ENCODE assay signal across 23 cellular contexts in the genomic region with DNA sequence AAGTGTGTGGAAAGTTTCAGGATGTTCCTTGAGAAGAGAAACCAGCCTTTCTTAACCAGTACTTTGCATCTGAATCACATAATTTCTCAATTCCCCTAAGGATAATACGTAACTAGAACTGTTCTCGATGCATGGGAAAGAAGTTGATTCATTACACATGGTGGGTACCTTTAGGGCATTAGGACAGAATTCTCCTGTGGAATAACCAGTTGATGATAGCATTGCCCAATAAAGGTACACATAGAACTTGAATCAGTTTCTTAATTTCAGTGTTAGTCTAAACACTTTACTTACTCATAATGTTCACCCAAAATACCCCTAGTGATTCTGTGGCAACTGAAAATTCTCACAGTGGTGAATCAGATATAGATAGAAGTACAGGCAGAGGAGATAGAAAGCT.
DNase-seq lines count a peak whose midpoint lies in the region; ATAC-seq and TF ChIP-seq lines count a peak whose summit lies in the region.
"Had no signal": no experiment of that assay in that cellular context is flagged by ENCODE, and none has a peak within 500 bp of the region (broad histone marks: within the 10 kb centered on the region; RNA-seq: fewer than 3 reads in every experiment).

No MANE protein-coding gene starts in this region.

- no peak for TF ChIP-seq RAD21 in IMR-90 (IDR thresholded peaks at IDR 0.05; ENCODE audit: low read length)

- in situ Hi-C loops in GM13977 (cut with MboI; ENCODE audit: low pct_unique_long_range_greater_than_20kb, low sequenced_read_pairs, unreplicated experiment), result no loop called here
- in situ Hi-C loops in IMR-90 (cut with MboI; ENCODE audit: low sequenced_read_pairs), result no loop called here

- no peak overlapping the region for H3K18ac ChIP-seq in IMR-90 (ENCODE audit: low read depth, low read length)
- H3K18ac ChIP-seq in mesenchymal stem cell (ENCODE audit: low read depth in 1 of 2, low read length in 2 of 2), result no peak overlapping the region

- no CpG with 5 or more reads among the region's 2 CpGs for WGBS in IMR-90 (ENCODE audit: extremely low coverage in 2 of 2, insufficient read length in 1 of 2), 2 experiments
- 100% methylated on average over 1 of the region's 2 CpGs for WGBS in mesenchymal stem cell

- POLR2A ChIA-PET in IMR-90 (lab: Charles Lee; ENCODE audit: unreplicated experiment), result no interaction called here

- dilution Hi-C loops in IMR-90 (cut with HindIII; ENCODE audit: low sequenced_read_pairs, unreplicated experiment), result no loop called here

- H3K36me3 ChIP-seq in IMR-90 (ENCODE audit: control insufficient read depth, insufficient read depth, low read length) (no peaks in the 10 kb centered on the region), mesenchymal stem cell (ENCODE audit: control insufficient read depth in 1 of 2, insufficient read depth in 2 of 2, low read depth in 1 of 2, low read length in 2 of 2) (no peaks in the 10 kb centered on the region)
- H3K36me3 ChIP-seq: prostate gland, tibial nerve had no signal

- H2AK9ac ChIP-seq in IMR-90 (replicated peaks; ENCODE audit: low read depth, low read length, poor library complexity), result no peak overlapping the region

- H3K9me1 ChIP-seq in IMR-90 (ENCODE audit: insufficient read depth, low read length), result no peaks in the 10 kb centered on the region

- no peak overlapping the region for H2BK20ac ChIP-seq in IMR-90 (ENCODE audit: low read depth, low read length)

- H2BK15ac ChIP-seq in IMR-90 (ENCODE audit: low read depth, low read length) (no peak overlapping the region), mesenchymal stem cell (ENCODE audit: low read depth, poor library complexity, severe bottlenecking) (no peak overlapping the region)

- no peak overlapping the region for H2BK12ac ChIP-seq in mesenchymal stem cell (ENCODE audit: low read length in 2 of 2)

- no peak overlapping the region for H3K4ac ChIP-seq in IMR-90 (ENCODE audit: low read depth, low read length)
- no peak overlapping the region for H3K4ac ChIP-seq in mesenchymal stem cell (ENCODE audit: low read depth in 1 of 2, low read length in 2 of 2)

- H3K14ac ChIP-seq in IMR-90 (replicated peaks; ENCODE audit: low read depth, low read length), result no peak overlapping the region
- H3K14ac ChIP-seq in mesenchymal stem cell (ENCODE audit: low read length in 2 of 2), result no peak overlapping the region

- TF ChIP-seq CTCF in GM13977 (IDR thresholded peaks at IDR 0.05; ENCODE audit: extremely low read depth, insufficient read depth, missing control alignments) (no peak), IMR-90 (conservative IDR thresholded peaks at IDR 0.05; ENCODE audit: low read depth, low read length) (no peak), choroid plexus epithelial cell (conservative IDR thresholded peaks at IDR 0.05; ENCODE audit: low read depth, low read length) (no peak)

- H3K9me3 ChIP-seq in IMR-90 (ENCODE audit: control insufficient read depth, insufficient read depth, low read length) (no peaks in the 10 kb centered on the region), mesenchymal stem cell (ENCODE audit: control insufficient read depth, low read length) (no peaks in the 10 kb centered on the region)
- H3K9me3 ChIP-seq: prostate gland, tibial nerve had no signal

- H4K20me1 ChIP-seq in IMR-90 (ENCODE audit: insufficient read depth, low read length), result no peaks in the 10 kb centered on the region

- no peak overlapping the region for H4K5ac ChIP-seq in IMR-90 (ENCODE audit: low read depth, low read length)

- H3K4me1 ChIP-seq in IMR-90 (ENCODE audit: control insufficient read depth, insufficient read depth, low read length) (peaks cover 1% of the 10 kb centered on the region; the same call in 1 of the 2 replicates), mesenchymal stem cell (ENCODE audit: control insufficient read depth, insufficient read depth, low read depth, low read length) (no peaks in the 10 kb centered on the region)
- H3K4me1 ChIP-seq: prostate gland had no signal

- H3K27me3 ChIP-seq in IMR-90 (ENCODE audit: control insufficient read depth, insufficient read depth, low read length), result no peaks in the 10 kb centered on the region
- H3K27me3 ChIP-seq in mesenchymal stem cell (ENCODE audit: control insufficient read depth in 1 of 2, insufficient read depth in 1 of 2, low read length in 2 of 2), result no peaks in the 10 kb centered on the region
- H3K27me3 ChIP-seq: dorsolateral prefrontal cortex, tibial nerve had no signal

- H2BK120ac ChIP-seq in IMR-90 (ENCODE audit: low read depth, low read length), result no peak overlapping the region
- no peak overlapping the region for H2BK120ac ChIP-seq in mesenchymal stem cell (ENCODE audit: low read depth, low read length)

- H2AFZ ChIP-seq in IMR-90 (replicated peaks; ENCODE audit: low read length, poor library complexity) (no peak overlapping the region), mesenchymal stem cell (ENCODE audit: low read depth, low read length) (no peak overlapping the region)
- H2AFZ ChIP-seq: GM23338 had no signal

- no peak overlapping the region for H2BK5ac ChIP-seq in IMR-90 (ENCODE audit: low read depth, low read length, poor library complexity, severe bottlenecking)
- H2BK5ac ChIP-seq in mesenchymal stem cell (ENCODE audit: low read depth, low read length, poor library complexity, severe bottlenecking), result no peak overlapping the region

- H2AK5ac ChIP-seq in IMR-90 (ENCODE audit: low read depth, low read length) (no peak overlapping the region), mesenchymal stem cell (ENCODE audit: low read length, severe bottlenecking) (no peak overlapping the region)

- no peak for TF ChIP-seq POLR2A in IMR-90 (IDR thresholded peaks at IDR 0.05; ENCODE audit: low read depth, low read length)

- no peak overlapping the region for H4K91ac ChIP-seq in IMR-90 (ENCODE audit: insufficient read depth, low read depth, low read length)
- no peak overlapping the region for H4K91ac ChIP-seq in mesenchymal stem cell (ENCODE audit: low read length)

- no peaks in the 10 kb centered on the region; a peak in 1 of 4 replicates for H3K79me1 ChIP-seq in IMR-90 (ENCODE audit: low read depth in 1 of 2, low read length in 2 of 2)
- no peaks in the 10 kb centered on the region for H3K79me1 ChIP-seq in mesenchymal stem cell (replicated peaks; ENCODE audit: low read length, poor library complexity, severe bottlenecking)

- H3K27ac ChIP-seq in IMR-90 (ENCODE audit: insufficient read depth, low read length) (no peak overlapping the region), mesenchymal stem cell (ENCODE audit: low read length, poor library complexity, severe bottlenecking) (no peak overlapping the region)
- H3K27ac ChIP-seq: dorsolateral prefrontal cortex, prostate gland, tibial nerve, VCaP had no signal

- intact Hi-C loops in IMR-90 (cut with micrococcal nuclease), result no loop called here

- no peak for ATAC-seq in IMR-90 (ENCODE audit: low read depth)
- ATAC-seq: GM23338 had no signal

- H3K9ac ChIP-seq in IMR-90 (ENCODE audit: low read depth, low read length) (no peak overlapping the region), mesenchymal stem cell (ENCODE audit: low read length) (peak overlapping the region; percentile 31)

- no peak overlapping the region for H3K4me3 ChIP-seq in IMR-90 (ENCODE audit: insufficient read depth, low read depth, low read length)
- H3K4me3 ChIP-seq in choroid plexus epithelial cell (ENCODE audit: low read depth, low read length), result no peak overlapping the region
- H3K4me3 ChIP-seq in mesenchymal stem cell (ENCODE audit: insufficient read depth in 1 of 2, low read depth in 1 of 2, low read length in 2 of 2), result peak overlapping the region in 1 of 2 experiments; percentile 4
- H3K4me3 ChIP-seq: dorsolateral prefrontal cortex, GM23338, prostate gland, tibial nerve had no signal

- no peak overlapping the region for H4K8ac ChIP-seq in IMR-90 (ENCODE audit: low read depth in 2 of 2, low read length in 2 of 2)
- H4K8ac ChIP-seq in mesenchymal stem cell (ENCODE audit: low read length), result no peak overlapping the region

- no TSS peak for BruUV-seq in IMR-90 (replicated peaks; lab: Mats Ljungman, UMichigan)

- H3K23ac ChIP-seq in IMR-90 (ENCODE audit: low read depth, low read length), result no peak overlapping the region
- H3K23ac ChIP-seq in mesenchymal stem cell (ENCODE audit: low read length in 2 of 2), result no peak overlapping the region

- H3K4me2 ChIP-seq in IMR-90 (ENCODE audit: low read depth, low read length) (no peak overlapping the region), mesenchymal stem cell (ENCODE audit: low read length, poor library complexity, severe bottlenecking) (no peak overlapping the region)
- H3K4me2 ChIP-seq: GM23338 had no signal

- CTCF ChIA-PET in IMR-90 (lab: Yijun Ruan, JAX), result no interaction called here

- H3K56ac ChIP-seq in IMR-90 (ENCODE audit: extremely low read depth, insufficient read depth, low read length), result no peak overlapping the region

- peak; percentile 5 for DNase-seq in GM13977 (ENCODE audit: low spot score)
- DNase-seq in IMR-90, result peak; percentile 50
- peak; percentile 77 for DNase-seq in choroid plexus epithelial cell (ENCODE audit: low read depth)
- DNase-seq in mesenchymal stem cell, result peak; percentile 59
- DNase-seq in midbrain (lab: John Stamatoyannopoulos, UW), result no peak
- DNase-seq in GDM1 (lab: John Stamatoyannopoulos, UW), result no peak
- no peak for DNase-seq in iPS-NIHi7 (ENCODE audit: extremely low spot score)
- DNase-seq in activated T-cell treated with anti-CD3 and anti-CD28 coated beads, Interleukin-2, amount 50 U/mL, for 1 hour, result no peak
- DNase-seq: activated CD4-positive, alpha-beta T cell treated with anti-CD3 and anti-CD28 coated beads, Interleukin-2, amount 50 U/mL, for 4 hours; activated naive CD4-positive, alpha-beta T cell treated with anti-CD3 and anti-CD28 coated beads, Interleukin-2, amount 10 ng/mL, durations not matched to agents 7 days and 5 days; C1 segment of cervical spinal cord; dorsolateral prefrontal cortex; hypothalamus; kidney glomerular epithelial cell; NCI-H1930; NCI-H345; nephron progenitor cell; SIG-M5; stimulated activated CD4-positive, alpha-beta T cell treated with anti-CD3 and anti-CD28 coated beads, Interleukin-12 subunit alpha, Interleukin-12 subunit beta, amount 100 ng/mL, for 4 hours had no signal

TF ChIP-seq in IMR-90, 13 proteins besides CTCF, POLR2A, EP300 and RAD21:
- TF ChIP-seq CEBPB (IDR thresholded peaks at IDR 0.05; ENCODE audit: low read depth, low read length), result peak; percentile 75
- TF ChIP-seq, protein P1, sequence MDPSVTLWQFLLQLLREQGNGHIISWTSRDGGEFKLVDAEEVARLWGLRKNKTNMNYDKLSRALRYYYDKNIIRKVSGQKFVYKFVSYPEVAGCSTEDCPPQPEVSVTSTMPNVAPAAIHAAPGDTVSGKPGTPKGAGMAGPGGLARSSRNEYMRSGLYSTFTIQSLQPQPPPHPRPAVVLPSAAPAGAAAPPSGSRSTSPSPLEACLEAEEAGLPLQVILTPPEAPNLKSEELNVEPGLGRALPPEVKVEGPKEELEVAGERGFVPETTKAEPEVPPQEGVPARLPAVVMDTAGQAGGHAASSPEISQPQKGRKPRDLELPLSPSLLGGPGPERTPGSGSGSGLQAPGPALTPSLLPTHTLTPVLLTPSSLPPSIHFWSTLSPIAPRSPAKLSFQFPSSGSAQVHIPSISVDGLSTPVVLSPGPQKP (IDR thresholded peaks at IDR 0.05; ENCODE audit: borderline replicate concordance, low read depth, low read length), result no peak

Comparison
In these comparisons a context has a peak if more than half of its experiments do, and no peak if none do; other contexts are left out.
1. DNase-seq: peak in GM13977 (single experiment), IMR-90 (single experiment), choroid plexus epithelial cell (single experiment) and mesenchymal stem cell (single experiment); none in midbrain (single experiment), GDM1 (single experiment), iPS-NIHi7 (single experiment) and activated T-cell treated with anti-CD3 and anti-CD28 coated beads, Interleukin-2, amount 50 U/mL, for 1 hour (single experiment).